1 cellular context compared by ENCODE assay signal in the genomic region with DNA sequence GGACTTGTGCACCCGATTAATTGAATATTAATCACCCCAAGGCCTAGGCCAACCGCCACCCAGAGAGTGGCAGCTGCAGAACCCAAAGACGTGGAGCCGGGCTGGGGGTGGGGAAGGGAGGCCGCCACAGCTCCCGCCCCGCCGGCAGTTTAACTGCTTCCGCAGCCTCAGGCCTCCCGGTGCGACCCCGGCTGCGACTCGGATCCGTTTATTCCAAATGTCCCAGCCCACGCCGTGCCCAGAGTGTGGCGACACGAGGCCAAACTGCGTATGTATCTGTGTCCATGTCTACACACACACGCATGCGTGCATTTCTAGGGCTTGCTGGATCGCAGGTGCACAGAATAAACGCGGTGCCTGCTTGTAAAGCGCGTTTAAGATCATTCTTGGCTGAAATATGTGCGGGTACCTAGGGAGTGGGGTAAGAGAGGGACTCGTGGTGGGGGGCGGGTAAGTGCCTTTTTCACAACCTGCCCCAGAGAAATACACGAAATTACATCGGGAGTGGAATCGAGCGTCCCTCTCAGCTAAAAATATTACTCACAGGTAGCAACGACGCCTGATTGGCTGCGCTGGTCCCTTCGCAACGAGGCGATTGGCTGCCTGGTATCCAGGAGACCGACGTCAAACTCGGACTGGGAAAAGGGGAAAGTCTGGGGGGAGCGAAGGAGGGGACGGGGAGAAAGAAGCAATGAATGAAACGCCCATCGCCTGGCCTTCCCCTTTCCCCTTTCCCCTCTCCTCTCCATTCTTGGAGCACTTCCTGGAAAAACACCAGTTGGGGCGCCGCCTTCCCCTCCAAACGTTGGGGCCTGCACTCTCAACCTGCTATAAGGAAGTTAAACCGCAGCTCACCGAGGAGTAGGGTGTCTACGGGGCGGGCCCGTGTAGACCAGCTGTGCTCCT.
TF ChIP-seq lines count a peak whose summit lies in the region.

No MANE protein-coding gene starts in this region.

TF ChIP-seq in K562, 482 proteins besides CTCF, POLR2A, EP300 and RAD21 (continued from another document):
- TF ChIP-seq, protein P1, sequence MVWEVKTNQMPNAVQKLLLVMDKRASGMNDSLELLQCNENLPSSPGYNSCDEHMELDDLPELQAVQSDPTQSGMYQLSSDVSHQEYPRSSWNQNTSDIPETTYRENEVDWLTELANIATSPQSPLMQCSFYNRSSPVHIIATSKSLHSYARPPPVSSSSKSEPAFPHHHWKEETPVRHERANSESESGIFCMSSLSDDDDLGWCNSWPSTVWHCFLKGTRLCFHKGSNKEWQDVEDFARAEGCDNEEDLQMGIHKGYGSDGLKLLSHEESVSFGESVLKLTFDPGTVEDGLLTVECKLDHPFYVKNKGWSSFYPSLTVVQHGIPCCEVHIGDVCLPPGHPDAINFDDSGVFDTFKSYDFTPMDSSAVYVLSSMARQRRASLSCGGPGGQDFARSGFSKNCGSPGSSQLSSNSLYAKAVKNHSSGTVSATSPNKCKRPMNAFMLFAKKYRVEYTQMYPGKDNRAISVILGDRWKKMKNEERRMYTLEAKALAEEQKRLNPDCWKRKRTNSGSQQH (CRISPR knock-in tag; IDR thresholded peaks at IDR 0.05), result 0 out of 2 replicates have a peak, but pooled peaks have one; percentile 47
- TF ChIP-seq NFIC (IDR thresholded peaks at IDR 0.05) (0 out of 2 replicates have a peak, but pooled peaks have one; percentile 11), TAF9B (IDR thresholded peaks at IDR 0.05; ENCODE audit: partially characterized antibody) (peak; percentile 33), KDM1A (IDR thresholded peaks at IDR 0.05) (no peak; a peak in 1 of 4 replicates), MAFK (IDR thresholded peaks at IDR 0.05; ENCODE audit: low read length) (no peak), RB1 (IDR thresholded peaks at IDR 0.05; ENCODE audit: low read depth) (0 out of 2 replicates have a peak, but pooled peaks have one; percentile 35), ZNF830 (CRISPR knock-in tag; IDR thresholded peaks at IDR 0.05) (0 out of 2 replicates have a peak, but pooled peaks have one; percentile 14), TBL1XR1 (IDR thresholded peaks at IDR 0.05; ENCODE audit: low read length in 2 of 2) (0 out of 4 replicates have a peak, but pooled peaks of 1 of the 2 experiments have one; percentile 7)
